Comparison of ENCODE assay signal across 27 cellular contexts in genomic region chrX:148813422-148813821, GRCh38.
"Had no signal": no experiment of that assay in that cellular context is flagged by ENCODE, and none has a peak within 500 bp of the region (broad histone marks: within the 10 kb centered on the region; RNA-seq: fewer than 3 reads in every experiment).

No MANE protein-coding gene starts in this region.

- DNase-seq: hypothalamus; immature natural killer cell; kidney; left colon; left lung; lower lobe of right lung; mesendoderm; naive B cell; natural killer cell; nephron progenitor cell; ovary; right lobe of liver; small intestine; spleen; stimulated activated CD4-positive, alpha-beta T cell treated with anti-CD3 and anti-CD28 coated beads, Interleukin-4, amount 100 ng/mL, for 24 hours; stimulated activated naive CD4-positive, alpha-beta T cell; tibial artery; upper lobe of right lung had no signal

- H3K27me3 Mint-ChIP-seq: naive B cell; progenitor cell of endocrine pancreas; stimulated activated naive CD8-positive, alpha-beta T cell treated with anti-CD3 and anti-CD28 coated beads, Interleukin-15, Interleukin-2, amounts not matched to agents 100 ng/mL and 50 ng/mL, for 24 hours had no signal

- H3K9me3 Mint-ChIP-seq: naive B cell; natural killer cell; stimulated activated effector memory CD8-positive, alpha-beta T cell treated with anti-CD3 and anti-CD28 coated beads, Interleukin-12 subunit alpha, Interleukin-12 subunit beta, amount 100 ng/mL, for 72 hours; stimulated activated naive CD8-positive, alpha-beta T cell treated with anti-CD3 and anti-CD28 coated beads, Interleukin-15, Interleukin-2, amounts not matched to agents 100 ng/mL and 50 ng/mL, for 24 hours had no signal

- H3K4me3 ChIP-seq: left lung, lower lobe of right lung, ovary, right atrium auricular region, right lobe of liver, spleen, suprapubic skin, thoracic aorta, tibial artery, upper lobe of right lung had no signal

- H3K36me3 ChIP-seq: left lung, lower lobe of right lung, ovary, right atrium auricular region, right lobe of liver, spleen, suprapubic skin, thoracic aorta, tibial artery, upper lobe of right lung had no signal

- H3K27ac Mint-ChIP-seq: immature natural killer cell; mesothelial cell of epicardium; naive B cell; natural killer cell; nephron progenitor cell; progenitor cell of endocrine pancreas; stimulated activated effector memory CD8-positive, alpha-beta T cell treated with anti-CD3 and anti-CD28 coated beads, Interleukin-12 subunit alpha, Interleukin-12 subunit beta, amount 100 ng/mL, for 72 hours; stimulated activated naive CD8-positive, alpha-beta T cell treated with anti-CD3 and anti-CD28 coated beads, Interleukin-15, Interleukin-2, amounts not matched to agents 100 ng/mL and 50 ng/mL, for 24 hours had no signal

- H3K4me3 Mint-ChIP-seq: immature natural killer cell; mesothelial cell of epicardium; naive B cell; natural killer cell; nephron progenitor cell; stimulated activated effector memory CD8-positive, alpha-beta T cell treated with anti-CD3 and anti-CD28 coated beads, Interleukin-12 subunit alpha, Interleukin-12 subunit beta, amount 100 ng/mL, for 72 hours; stimulated activated naive CD8-positive, alpha-beta T cell treated with anti-CD3 and anti-CD28 coated beads, Interleukin-15, Interleukin-2, amounts not matched to agents 100 ng/mL and 50 ng/mL, for 24 hours had no signal

- H3K4me1 Mint-ChIP-seq: immature natural killer cell; natural killer cell; stimulated activated effector memory CD8-positive, alpha-beta T cell treated with anti-CD3 and anti-CD28 coated beads, Interleukin-12 subunit alpha, Interleukin-12 subunit beta, amount 100 ng/mL, for 72 hours had no signal

- ATAC-seq: left colon; left lung; lower lobe of right lung; natural killer cell; right lobe of liver; stimulated activated effector memory CD8-positive, alpha-beta T cell treated with anti-CD3 and anti-CD28 coated beads, Interleukin-12 subunit alpha, Interleukin-12 subunit beta, amount 100 ng/mL, for 72 hours; upper lobe of right lung had no signal

- FAIRE-seq: islet of Langerhans, small intestine, urothelium cell line had no signal

- H3K36me3 Mint-ChIP-seq: immature natural killer cell; mesothelial cell of epicardium; naive B cell; natural killer cell; stimulated activated effector memory CD8-positive, alpha-beta T cell treated with anti-CD3 and anti-CD28 coated beads, Interleukin-12 subunit alpha, Interleukin-12 subunit beta, amount 100 ng/mL, for 72 hours had no signal

- H3K27ac ChIP-seq: left lung, lower lobe of right lung, ovary, right atrium auricular region, right lobe of liver, spleen, suprapubic skin, thoracic aorta, tibial artery, upper lobe of right lung had no signal

- H3K9me3 ChIP-seq: left lung, lower lobe of right lung, ovary, right atrium auricular region, right lobe of liver, spleen, suprapubic skin, thoracic aorta, tibial artery, upper lobe of right lung had no signal

- H3K27me3 ChIP-seq: left lung, ovary, right atrium auricular region, right lobe of liver, spleen, suprapubic skin, tibial artery, upper lobe of right lung had no signal
